ENCODE assay signal across 24 cellular contexts in the genomic region with DNA sequence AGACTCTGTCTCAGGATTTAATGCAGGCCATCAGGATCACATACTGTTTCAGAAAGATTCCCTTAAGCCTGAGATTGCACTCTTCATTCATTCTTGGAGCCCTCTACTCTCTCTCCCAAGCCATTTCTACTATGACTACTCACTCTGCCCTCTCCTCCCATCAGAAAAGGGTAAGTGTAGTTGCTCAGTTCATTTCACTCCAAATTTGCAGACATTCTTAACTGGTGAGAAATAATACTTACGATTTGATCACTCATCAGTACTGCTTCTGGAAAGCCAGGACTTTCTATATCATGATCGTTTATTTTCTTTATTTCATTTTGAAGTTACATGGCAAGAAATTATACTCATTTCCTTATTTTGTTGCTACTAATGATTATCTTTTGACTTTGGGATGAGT. TPM values are rescaled to one million over a fixed set of nuclear protein-coding genes. Genes with fewer than 3 reads are reported as not detected.
"Had no signal": no experiment of that assay in that cellular context is flagged by ENCODE, and none has a peak within 500 bp of the region (broad histone marks: within the 10 kb centered on the region; RNA-seq: fewer than 3 reads in every experiment).

No MANE protein-coding gene starts in this region.

- H3K27ac Mint-ChIP-seq: immature natural killer cell; naive thymus-derived CD4-positive, alpha-beta T cell; natural killer cell treated with Interleukin-12 subunit alpha and Interleukin-12 subunit beta and Interleukin-15 and Interleukin-18, amount 100 ng/mL, for 72 hours; progenitor cell of endocrine pancreas; stimulated activated memory B cell treated with anti-CD40 and anti-IgM and Interleukin-4, amounts not matched to agents 10 μg/mL and 1 μg/mL and 100 μg/mL, for 72 hours had no signal

- DNase-seq: heart left ventricle; hypothalamus; immature natural killer cell; left ventricle myocardium inferior; midbrain; mucosa of descending colon; naive thymus-derived CD4-positive, alpha-beta T cell; ovary; right lobe of liver; small intestine; stimulated activated CD4-positive, alpha-beta T cell treated with anti-CD3 and anti-CD28 coated beads, Interleukin-1b, Interleukin-23, amount 100 ng/mL, for 48 hours; stimulated activated CD4-positive, alpha-beta T cell treated with anti-CD3 and anti-CD28 coated beads, Interleukin-2, amount 100 ng/mL, for 48 hours; stimulated activated CD4-positive, alpha-beta T cell treated with anti-CD3 and anti-CD28 coated beads, Interleukin-4, amount 100 ng/mL, for 4 hours; stimulated activated CD8-positive, alpha-beta memory T cell treated with anti-CD3 and anti-CD28 coated beads, Interleukin-4, amount 100 ng/mL, for 48 hours; stimulated activated naive CD4-positive, alpha-beta T cell treated with Interleukin-2 at 50 U/mL for 16 hours; tibial artery; upper lobe of right lung had no signal

- ATAC-seq: heart left ventricle; mucosa of descending colon; naive thymus-derived CD4-positive, alpha-beta T cell; natural killer cell treated with Interleukin-12 subunit alpha and Interleukin-12 subunit beta and Interleukin-15 and Interleukin-18, amount 100 ng/mL, for 72 hours; right lobe of liver; stimulated activated memory B cell treated with anti-CD40 and anti-IgM and Interleukin-4, amounts not matched to agents 10 μg/mL and 1 μg/mL and 100 μg/mL, for 72 hours; upper lobe of right lung had no signal

- H3K36me3 Mint-ChIP-seq: immature natural killer cell; naive thymus-derived CD4-positive, alpha-beta T cell; natural killer cell treated with Interleukin-12 subunit alpha and Interleukin-12 subunit beta and Interleukin-15 and Interleukin-18, amount 100 ng/mL, for 72 hours; stimulated activated memory B cell treated with anti-CD40 and anti-IgM and Interleukin-4, amounts not matched to agents 10 μg/mL and 1 μg/mL and 100 μg/mL, for 72 hours had no signal

- H3K9me3 ChIP-seq: heart left ventricle, left ventricle myocardium inferior, mucosa of descending colon, ovary, right atrium auricular region, right lobe of liver, suprapubic skin, thoracic aorta, tibial artery, upper lobe of right lung had no signal

- H3K4me1 ChIP-seq: upper lobe of right lung had no signal

- H3K36me3 ChIP-seq: heart left ventricle, left ventricle myocardium inferior, ovary, right atrium auricular region, right lobe of liver, suprapubic skin, thoracic aorta, tibial artery, upper lobe of right lung had no signal

- H3K27ac ChIP-seq: heart left ventricle, left ventricle myocardium inferior, ovary, right atrium auricular region, right lobe of liver, suprapubic skin, thoracic aorta, tibial artery, upper lobe of right lung had no signal

- H3K4me3 ChIP-seq: heart left ventricle, left ventricle myocardium inferior, lung, mucosa of descending colon, ovary, right atrium auricular region, right lobe of liver, suprapubic skin, thoracic aorta, tibial artery, upper lobe of right lung had no signal

- H3K27me3 ChIP-seq: ovary, right atrium auricular region, suprapubic skin, tibial artery, upper lobe of right lung had no signal

- H3K4me3 Mint-ChIP-seq: immature natural killer cell; naive thymus-derived CD4-positive, alpha-beta T cell; natural killer cell treated with Interleukin-12 subunit alpha and Interleukin-12 subunit beta and Interleukin-15 and Interleukin-18, amount 100 ng/mL, for 72 hours; stimulated activated memory B cell treated with anti-CD40 and anti-IgM and Interleukin-4, amounts not matched to agents 10 μg/mL and 1 μg/mL and 100 μg/mL, for 72 hours had no signal

- H3K9me3 Mint-ChIP-seq: immature natural killer cell; naive thymus-derived CD4-positive, alpha-beta T cell; natural killer cell treated with Interleukin-12 subunit alpha and Interleukin-12 subunit beta and Interleukin-15 and Interleukin-18, amount 100 ng/mL, for 72 hours; stimulated activated memory B cell treated with anti-CD40 and anti-IgM and Interleukin-4, amounts not matched to agents 10 μg/mL and 1 μg/mL and 100 μg/mL, for 72 hours had no signal

RNA-seq across cellular contexts. Expression of a gene that starts 3.9 kb away (rescaled TPM):
- total RNA-seq: natural killer cell treated with Interleukin-12 subunit alpha and Interleukin-12 subunit beta and Interleukin-15 and Interleukin-18, amount 100 ng/mL, for 72 hours had no signal
- polyA plus RNA-seq: immature natural killer cell; naive thymus-derived CD4-positive, alpha-beta T cell had no signal
